Comparison of ENCODE assay signal across 16 cellular contexts in the genomic region with DNA sequence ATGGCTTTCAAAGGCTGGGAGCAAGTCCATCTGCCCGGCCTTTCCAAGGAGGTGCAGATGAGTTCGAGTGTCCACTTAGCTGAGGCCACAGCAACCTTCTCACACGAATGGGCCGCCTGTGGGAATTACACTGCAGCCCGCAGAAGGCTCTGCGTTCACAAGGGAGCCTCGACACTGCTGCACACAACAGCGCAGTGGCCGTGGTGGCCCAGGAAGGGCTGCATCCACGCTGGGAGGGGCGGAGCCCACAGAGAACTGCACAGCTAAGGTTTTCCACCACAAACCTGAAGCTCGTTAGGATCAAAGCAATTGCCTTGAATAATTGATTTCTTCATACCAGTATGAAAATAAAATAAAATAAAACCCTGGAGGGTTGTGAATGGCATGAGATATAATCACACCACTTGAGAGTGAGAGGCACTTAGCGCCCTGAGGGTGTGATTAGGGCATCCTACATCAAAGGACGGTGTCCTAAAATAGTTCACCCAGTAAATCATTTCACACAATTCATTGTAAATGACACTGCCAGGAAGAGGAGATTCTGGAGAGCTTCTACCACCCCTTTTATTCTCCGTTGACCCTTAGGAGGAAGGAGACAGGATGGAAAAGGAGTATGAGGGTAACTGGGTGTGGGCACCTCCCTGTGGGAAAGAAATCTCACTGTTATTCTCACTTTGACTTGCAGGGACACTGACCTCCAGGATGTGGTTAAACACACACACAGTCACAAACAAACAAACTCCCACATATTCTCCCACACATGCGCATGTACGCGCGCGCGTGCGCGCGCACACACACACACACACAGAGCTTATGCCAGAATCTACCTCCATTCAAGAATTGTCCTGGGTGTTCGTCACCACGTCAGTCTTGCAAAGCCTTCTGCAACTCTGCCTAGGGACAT.
DNase-seq lines count a peak whose midpoint lies in the region; ATAC-seq lines count a peak whose summit lies in the region.
"Had no signal": no experiment of that assay in that cellular context is flagged by ENCODE, and none has a peak within 500 bp of the region (broad histone marks: within the 10 kb centered on the region; RNA-seq: fewer than 3 reads in every experiment).

No MANE protein-coding gene starts in this region.

- H3K27me3 Mint-ChIP-seq in T-helper 17 cell = no peaks in the 10 kb centered on the region
- H3K27me3 Mint-ChIP-seq: CD4-positive, alpha-beta T cell had no signal

- H3K4me1 Mint-ChIP-seq in T-helper 17 cell = peaks cover 15% of the 10 kb centered on the region
- H3K4me1 Mint-ChIP-seq: GM23338 had no signal

- H3K27ac Mint-ChIP-seq in T-helper 17 cell = no peak overlapping the region
- H3K27ac Mint-ChIP-seq: CD4-positive, alpha-beta T cell; GM23338 had no signal

- DNase-seq in NCI-H146 (lab: John Stamatoyannopoulos, UW) (peak; percentile 38), NCI-H146 treated with DMSO at 0.1 percent for 48 hours (lab: John Stamatoyannopoulos, UW; ENCODE audit: unreplicated experiment) (no peak), left lobe of liver (ENCODE audit: low spot score) (peak; percentile 53), GOT3 (lab: John Stamatoyannopoulos, UW) (no peak), T-helper 17 cell (no peak)
- DNase-seq in stimulated activated naive CD4-positive, alpha-beta T cell treated with Interleukin-2 at 50 U/mL for 16 hours (lab: John Stamatoyannopoulos, UW) = peak; percentile 4
- no peak for DNase-seq in stimulated activated naive CD4-positive, alpha-beta T cell (lab: John Stamatoyannopoulos, UW)
- DNase-seq: CD4-positive, alpha-beta T cell; GF-D8; heart left ventricle; tibial artery had no signal

- peaks cover 4% of the 10 kb centered on the region for H3K36me3 Mint-ChIP-seq in T-helper 17 cell (ENCODE audit: low read depth)

- ATAC-seq in left lobe of liver (peak; percentile 78), T-helper 17 cell (no peak), GM19452 (IDR thresholded peaks at IDR 0.05; ENCODE audit: unreplicated experiment) (no peak)
- ATAC-seq: esophagus mucosa, GM23338 had no signal

- H3K4me3 Mint-ChIP-seq in T-helper 17 cell = no peak overlapping the region
- H3K4me3 Mint-ChIP-seq: CD4-positive, alpha-beta T cell; GM23338 had no signal

- H3K9me3 ChIP-seq in T-helper 17 cell (ENCODE audit: control insufficient read depth, low read length, poor library complexity, severe bottlenecking) = no peaks in the 10 kb centered on the region
- H3K9me3 ChIP-seq: ascending aorta, heart left ventricle, SJSA1, tibial artery had no signal

Comparison
In these comparisons a context has a peak if more than half of its experiments do, and no peak if none do; other contexts are left out.
1. DNase-seq: peak in NCI-H146 (single experiment), stimulated activated naive CD4-positive, alpha-beta T cell treated with Interleukin-2 at 50 U/mL for 16 hours (single experiment) and left lobe of liver (single experiment); none in NCI-H146 treated with DMSO at 0.1 percent for 48 hours (single experiment), stimulated activated naive CD4-positive, alpha-beta T cell (0 of 6), GOT3 (single experiment) and T-helper 17 cell (0 of 3).